In genomic region chr11:108501396-108501795, GRCh38 we compare ENCODE assay signal across 20 cellular contexts.
"Had no signal": no experiment of that assay in that cellular context is flagged by ENCODE, and none has a peak within 500 bp of the region (broad histone marks: within the 10 kb centered on the region; RNA-seq: fewer than 3 reads in every experiment).

No MANE protein-coding gene starts in this region.

- H3K36me3 Mint-ChIP-seq: immature natural killer cell; natural killer cell treated with Interleukin-12 subunit alpha and Interleukin-12 subunit beta and Interleukin-15 and Interleukin-18, amount 100 ng/mL, for 72 hours; T-cell had no signal

- DNase-seq: activated CD4-positive, alpha-beta memory T cell treated with anti-CD3 and anti-CD28 coated beads, Interleukin-2, amount 10 ng/mL, durations not matched to agents 7 days and 5 days; activated CD4-positive, alpha-beta T cell treated with anti-CD3 and anti-CD28 coated beads for 36 hours; activated naive CD4-positive, alpha-beta T cell treated with anti-CD3 and anti-CD28 coated beads for 36 hours; body of pancreas; effector memory CD4-positive, alpha-beta T cell; glutamatergic neuron; immature natural killer cell; left cardiac atrium; mucosa of descending colon; occipital lobe; stimulated activated CD4-positive, alpha-beta T cell treated with anti-CD3 and anti-CD28 coated beads, Interleukin-4, amount 100 ng/mL, for 24 hours; stomach; T-cell; T1000; uterus had no signal

- H3K27me3 ChIP-seq: body of pancreas, stomach, uterus had no signal

- H3K9me3 Mint-ChIP-seq: activated CD4-positive, alpha-beta memory T cell treated with anti-CD3 and anti-CD28 coated beads, Interleukin-2, amount 10 ng/mL, durations not matched to agents 7 days and 5 days; activated naive CD4-positive, alpha-beta T cell treated with anti-CD3 and anti-CD28 coated beads for 36 hours; activated T-helper 1 cell treated with anti-CD3 and anti-CD28 coated beads, Interleukin-12 subunit alpha, Interleukin-12 subunit beta, Interleukin-2, Interleukin-4 antibody, amounts not matched to agents 30 ng/mL and 10 ng/mL and 1 ng/mL, durations not matched to agents 14 hours and 24 hours and 36 hours; immature natural killer cell; natural killer cell treated with Interleukin-12 subunit alpha and Interleukin-12 subunit beta and Interleukin-15 and Interleukin-18, amount 100 ng/mL, for 72 hours; T-cell had no signal

- H3K27ac ChIP-seq: body of pancreas, prostate gland, stomach, uterus had no signal

- H3K36me3 ChIP-seq: prostate gland, stomach, uterus had no signal

- H3K4me1 ChIP-seq: prostate gland, uterus had no signal

- H3K9me3 ChIP-seq: body of pancreas, mucosa of descending colon, prostate gland, stomach, uterus had no signal

- H3K4me3 Mint-ChIP-seq: activated CD4-positive, alpha-beta memory T cell treated with anti-CD3 and anti-CD28 coated beads, Interleukin-2, amount 10 ng/mL, durations not matched to agents 7 days and 5 days; activated CD4-positive, alpha-beta T cell treated with anti-CD3 and anti-CD28 coated beads for 36 hours; activated naive CD4-positive, alpha-beta T cell treated with anti-CD3 and anti-CD28 coated beads for 36 hours; activated T-helper 1 cell treated with anti-CD3 and anti-CD28 coated beads, Interleukin-12 subunit alpha, Interleukin-12 subunit beta, Interleukin-2, Interleukin-4 antibody, amounts not matched to agents 30 ng/mL and 10 ng/mL and 1 ng/mL, durations not matched to agents 14 hours and 24 hours and 36 hours; immature natural killer cell; natural killer cell treated with Interleukin-12 subunit alpha and Interleukin-12 subunit beta and Interleukin-15 and Interleukin-18, amount 100 ng/mL, for 72 hours; T-cell had no signal

- ATAC-seq: activated CD4-positive, alpha-beta T cell treated with anti-CD3 and anti-CD28 coated beads for 36 hours; body of pancreas; left cardiac atrium; mucosa of descending colon; natural killer cell treated with Interleukin-12 subunit alpha and Interleukin-12 subunit beta and Interleukin-15 and Interleukin-18, amount 100 ng/mL, for 72 hours; sciatic nerve; T-cell had no signal

- H3K4me3 ChIP-seq: body of pancreas, lung, mucosa of descending colon, prostate gland, stomach, uterus had no signal

- H3K27me3 Mint-ChIP-seq: activated CD4-positive, alpha-beta memory T cell treated with anti-CD3 and anti-CD28 coated beads, Interleukin-2, amount 10 ng/mL, durations not matched to agents 7 days and 5 days; activated CD4-positive, alpha-beta T cell treated with anti-CD3 and anti-CD28 coated beads for 36 hours; natural killer cell treated with Interleukin-12 subunit alpha and Interleukin-12 subunit beta and Interleukin-15 and Interleukin-18, amount 100 ng/mL, for 72 hours; T-cell had no signal

- H3K27ac Mint-ChIP-seq: activated CD4-positive, alpha-beta memory T cell treated with anti-CD3 and anti-CD28 coated beads, Interleukin-2, amount 10 ng/mL, durations not matched to agents 7 days and 5 days; activated CD4-positive, alpha-beta T cell treated with anti-CD3 and anti-CD28 coated beads for 36 hours; activated naive CD4-positive, alpha-beta T cell treated with anti-CD3 and anti-CD28 coated beads for 36 hours; activated T-helper 1 cell treated with anti-CD3 and anti-CD28 coated beads, Interleukin-12 subunit alpha, Interleukin-12 subunit beta, Interleukin-2, Interleukin-4 antibody, amounts not matched to agents 30 ng/mL and 10 ng/mL and 1 ng/mL, durations not matched to agents 14 hours and 24 hours and 36 hours; immature natural killer cell; natural killer cell treated with Interleukin-12 subunit alpha and Interleukin-12 subunit beta and Interleukin-15 and Interleukin-18, amount 100 ng/mL, for 72 hours had no signal
